ENCODE assay signal across 21 cellular contexts in genomic region chr7:44838751-44839150, GRCh38. TPM values are rescaled to one million over a fixed set of nuclear protein-coding genes. Genes with fewer than 3 reads are reported as not detected.
DNase-seq lines count a peak whose midpoint lies in the region; ATAC-seq and TF ChIP-seq lines count a peak whose summit lies in the region.
"Had no signal": no experiment of that assay in that cellular context is flagged by ENCODE, and none has a peak within 500 bp of the region (broad histone marks: within the 10 kb centered on the region; RNA-seq: fewer than 3 reads in every experiment).

No MANE protein-coding gene starts in this region.

- H3K9me3 ChIP-seq in T-helper 17 cell (ENCODE audit: control insufficient read depth, low read length, poor library complexity, severe bottlenecking) (no peaks in the 10 kb centered on the region), OCI-LY7 (ENCODE audit: low read length) (no peaks in the 10 kb centered on the region)
- H3K9me3 ChIP-seq: BLaER1, HAP-1 had no signal

- peaks cover 94% of the 10 kb centered on the region for H3K36me3 ChIP-seq in OCI-LY7 (ENCODE audit: insufficient read depth, low read length)

- H3K9me2 ChIP-seq in OCI-LY7 (ENCODE audit: insufficient read depth, low read length) = no peaks in the 10 kb centered on the region

- H3K4me2 ChIP-seq in OCI-LY7 (ENCODE audit: low read length) = no peak overlapping the region
- H3K4me2 ChIP-seq: BLaER1 had no signal

- ATAC-seq in activated T-cell treated with anti-CD3 and anti-CD28 coated beads, Interleukin-2, amount 50 U/mL, for 72 hours (replicated peaks in 1 of 2) = no peak
- no peak for ATAC-seq in T-helper 17 cell
- no peak for ATAC-seq in stimulated activated effector memory CD8-positive, alpha-beta T cell treated with anti-CD3 and anti-CD28 coated beads, Interleukin-12 subunit alpha, Interleukin-12 subunit beta, amount 100 ng/mL, for 72 hours
- ATAC-seq: HepG2 had no signal

- intact Hi-C loops in OCI-LY7 (cut with micrococcal nuclease; ENCODE audit: unreplicated experiment) = no loop called here

- POLR2A ChIA-PET in OCI-LY7 (lab: Charles Lee) = interaction anchor here (0.6 to 1.6 kb wide), 2 partner anchors 10 to 19 kb away, joined by 3 to 10 read pairs; no protein-coding TSS in a partner anchor

- H3K79me2 ChIP-seq in OCI-LY7 (ENCODE audit: insufficient read depth, low read depth, low read length) = peaks cover 86% of the 10 kb centered on the region

- H3K4me3 Mint-ChIP-seq in activated T-cell treated with anti-CD3 and anti-CD28 coated beads, Interleukin-2, amount 50 U/mL, for 72 hours = no peak overlapping the region
- H3K4me3 Mint-ChIP-seq in T-helper 17 cell = no peak overlapping the region
- no peak overlapping the region for H3K4me3 Mint-ChIP-seq in stimulated activated effector memory CD8-positive, alpha-beta T cell treated with anti-CD3 and anti-CD28 coated beads, Interleukin-12 subunit alpha, Interleukin-12 subunit beta, amount 100 ng/mL, for 72 hours
- H3K4me3 Mint-ChIP-seq: CD4-positive, alpha-beta T cell; HFFc6 had no signal

- peak overlapping the region; percentile 43 for H3K27ac Mint-ChIP-seq in activated T-cell treated with anti-CD3 and anti-CD28 coated beads, Interleukin-2, amount 50 U/mL, for 72 hours
- H3K27ac Mint-ChIP-seq in T-helper 17 cell = peak overlapping the region; percentile 75
- H3K27ac Mint-ChIP-seq in stimulated activated effector memory CD8-positive, alpha-beta T cell treated with anti-CD3 and anti-CD28 coated beads, Interleukin-12 subunit alpha, Interleukin-12 subunit beta, amount 100 ng/mL, for 72 hours = peak overlapping the region; percentile 74
- H3K27ac Mint-ChIP-seq: CD4-positive, alpha-beta T cell; HFFc6 had no signal

- H4K20me1 ChIP-seq in OCI-LY7 (ENCODE audit: insufficient read depth, low read length) = no peaks in the 10 kb centered on the region; the same call in none of the 2 replicates

- peaks cover 22% of the 10 kb centered on the region for H3K4me1 Mint-ChIP-seq in activated T-cell treated with anti-CD3 and anti-CD28 coated beads, Interleukin-2, amount 50 U/mL, for 72 hours (ENCODE audit: low read depth)
- peaks cover 25% of the 10 kb centered on the region for H3K4me1 Mint-ChIP-seq in T-helper 17 cell
- H3K4me1 Mint-ChIP-seq in stimulated activated effector memory CD8-positive, alpha-beta T cell treated with anti-CD3 and anti-CD28 coated beads, Interleukin-12 subunit alpha, Interleukin-12 subunit beta, amount 100 ng/mL, for 72 hours = peaks cover 13% of the 10 kb centered on the region

- H3K36me3 Mint-ChIP-seq in activated T-cell treated with anti-CD3 and anti-CD28 coated beads, Interleukin-2, amount 50 U/mL, for 72 hours (ENCODE audit: insufficient read depth in 2 of 2) = peaks cover 11 to 47% of the 10 kb centered on the region in 2 donors
- H3K36me3 Mint-ChIP-seq in T-helper 17 cell (ENCODE audit: low read depth) = peaks cover 6% of the 10 kb centered on the region
- peaks cover 100% of the 10 kb centered on the region for H3K36me3 Mint-ChIP-seq in stimulated activated effector memory CD8-positive, alpha-beta T cell treated with anti-CD3 and anti-CD28 coated beads, Interleukin-12 subunit alpha, Interleukin-12 subunit beta, amount 100 ng/mL, for 72 hours

- no peak overlapping the region for H3K27ac ChIP-seq in OCI-LY7 (ENCODE audit: low read depth, low read length, poor library complexity, severe bottlenecking)
- H3K27ac ChIP-seq: BLaER1, GM23248 had no signal

- no peak overlapping the region for H3K4me3 ChIP-seq in OCI-LY7 (ENCODE audit: low read depth, low read length, poor library complexity, severe bottlenecking)
- H3K4me3 ChIP-seq: BLaER1, GM23248, HAP-1 had no signal

- BruUV-seq in OCI-LY7 (replicated peaks; lab: Mats Ljungman, UMichigan) = no TSS peak

- no peak overlapping the region for H2AFZ ChIP-seq in OCI-LY7 (ENCODE audit: low read length)
- H2AFZ ChIP-seq: GM23248 had no signal

- no peaks in the 10 kb centered on the region for H3K4me1 ChIP-seq in OCI-LY7 (ENCODE audit: insufficient read depth, low read length, poor library complexity, severe bottlenecking)
- H3K4me1 ChIP-seq: BLaER1, HAP-1 had no signal

- H3K9me3 Mint-ChIP-seq in activated T-cell treated with anti-CD3 and anti-CD28 coated beads, Interleukin-2, amount 50 U/mL, for 72 hours = no peaks in the 10 kb centered on the region
- no peaks in the 10 kb centered on the region for H3K9me3 Mint-ChIP-seq in stimulated activated effector memory CD8-positive, alpha-beta T cell treated with anti-CD3 and anti-CD28 coated beads, Interleukin-12 subunit alpha, Interleukin-12 subunit beta, amount 100 ng/mL, for 72 hours
- H3K9me3 Mint-ChIP-seq: CD4-positive, alpha-beta T cell; HFFc6 had no signal

- CTCF ChIA-PET in OCI-LY7 (lab: Charles Lee; ENCODE audit: unreplicated experiment) = no interaction called here

- no peak for DNase-seq in activated T-cell treated with anti-CD3 and anti-CD28 coated beads, Interleukin-2, amount 50 U/mL, for 72 hours
- DNase-seq in activated T-cell treated with anti-CD3 and anti-CD28 coated beads, Interleukin-2, amount 50 U/mL, for 1 hour = no peak
- DNase-seq in T-helper 17 cell (no peak), left kidney (ENCODE audit: low read depth, low spot score) (peak; percentile 75), OCI-LY7 (ENCODE audit: low spot score) (no peak), SW 1271 (lab: John Stamatoyannopoulos, UW) (no peak)
- no peak for DNase-seq in stimulated activated effector memory CD8-positive, alpha-beta T cell treated with anti-CD3 and anti-CD28 coated beads, Interleukin-12 subunit alpha, Interleukin-12 subunit beta, amount 100 ng/mL, for 72 hours (ENCODE audit: low spot score in 2 of 2)
- DNase-seq: CD4-positive, alpha-beta T cell; GM23248; HFFc6; Karpas-422; NCI-H1105 treated with DMSO at 0.1 percent for 48 hours; NCI-H146; NCI-H1930; NCI-H2107; NCI-H524; NCI-H748 treated with DMSO at 0.1 percent for 48 hours; SHP77 treated with DMSO at 0.1 percent for 48 hours had no signal

- no peaks in the 10 kb centered on the region for H3K27me3 Mint-ChIP-seq in activated T-cell treated with anti-CD3 and anti-CD28 coated beads, Interleukin-2, amount 50 U/mL, for 72 hours (ENCODE audit: low read depth)
- no peaks in the 10 kb centered on the region for H3K27me3 Mint-ChIP-seq in T-helper 17 cell
- H3K27me3 Mint-ChIP-seq: CD4-positive, alpha-beta T cell had no signal

- TF ChIP-seq CTCF in OCI-LY7 (conservative IDR thresholded peaks at IDR 0.05; ENCODE audit: low read length) = no peak

RNA-seq across cellular contexts. Expression of gene H2AZ2, which starts 9.1 kb away (rescaled TPM):
- total RNA-seq in activated T-cell treated with anti-CD3 and anti-CD28 coated beads, Interleukin-2, amount 50 U/mL, for 72 hours = 100 to 1,000 TPM; 233 to 274 TPM
- total RNA-seq in T-helper 17 cell = 100 to 1,000 TPM; 173 to 185 TPM
- 440 and 450 TPM in 2 replicates for total RNA-seq in OCI-LY7 (2014; rRNA removed; shearing (Covaris generic))
- 274 and 291 TPM in 2 replicates for total RNA-seq in OCI-LY7 (2022)

RNA-seq across cellular contexts. Expression of gene PPIA, which starts 42.3 kb away (rescaled TPM):
- 1,000 to 10,000 TPM; 1,240 to 1,316 TPM for total RNA-seq in activated T-cell treated with anti-CD3 and anti-CD28 coated beads, Interleukin-2, amount 50 U/mL, for 72 hours
- 100 to 1,000 TPM; 691 to 692 TPM for total RNA-seq in T-helper 17 cell
- total RNA-seq in OCI-LY7 (2014; rRNA removed; shearing (Covaris generic)) = 2,827 and 2,935 TPM in 2 replicates
- total RNA-seq in OCI-LY7 (2022) = 2,267 and 2,573 TPM in 2 replicates

RNA-seq across cellular contexts. Expression of gene PURB, which starts 46.6 kb away (rescaled TPM):
- 10 to 100 TPM; 27.1 to 29.6 TPM for total RNA-seq in activated T-cell treated with anti-CD3 and anti-CD28 coated beads, Interleukin-2, amount 50 U/mL, for 72 hours
- 10 to 100 TPM; 21.4 to 27.6 TPM for total RNA-seq in T-helper 17 cell
- 14.9 and 15.2 TPM in 2 replicates for total RNA-seq in OCI-LY7 (2014; rRNA removed; shearing (Covaris generic))
- total RNA-seq in OCI-LY7 (2022) = 22.7 and 27.2 TPM in 2 replicates
